Comparison of ENCODE assay signal across 8 cellular contexts in the genomic region with DNA sequence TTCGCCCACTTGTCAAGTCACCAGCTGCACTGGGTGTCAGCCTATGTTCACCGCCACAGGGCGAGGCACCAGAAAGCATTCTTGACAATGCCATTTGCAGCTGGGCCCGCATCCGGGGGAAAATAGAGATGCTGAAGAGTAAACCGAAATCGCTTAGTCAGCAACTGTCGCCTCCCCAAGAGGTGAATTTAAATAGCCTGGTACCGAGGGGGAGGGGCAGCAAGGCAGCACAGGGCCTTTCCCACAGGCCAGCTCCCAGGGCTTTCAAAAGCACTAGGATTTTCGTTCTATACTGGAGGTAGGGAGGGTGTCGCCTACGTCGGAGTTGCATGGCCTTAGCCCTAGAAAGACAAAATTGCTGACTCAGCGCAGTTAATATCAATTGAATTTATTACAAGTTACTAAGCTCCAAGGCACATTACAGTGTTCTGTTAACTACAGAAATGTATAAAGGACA. TPM values are rescaled to one million over a fixed set of nuclear protein-coding genes. Genes with fewer than 3 reads are reported as not detected.
DNase-seq lines count a peak whose midpoint lies in the region; ATAC-seq, FAIRE-seq and TF ChIP-seq lines count a peak whose summit lies in the region.

No MANE protein-coding gene starts in this region.

- peaks cover 25% of the 10 kb centered on the region for H3K4me1 ChIP-seq in astrocyte (ENCODE audit: insufficient read depth, low read length)

- no peaks in the 10 kb centered on the region for H3K27me3 Mint-ChIP-seq in astrocyte (ENCODE audit: low read depth, unreplicated experiment)
- peaks cover 17 to 25% (median 19%) of the 10 kb centered on the region in 3 donors for H3K27me3 Mint-ChIP-seq in immature natural killer cell (ENCODE audit: low read depth in 3 of 3)

- peaks cover 50% of the 10 kb centered on the region for H3K79me2 ChIP-seq in astrocyte (ENCODE audit: insufficient read depth, low read length)

- H4K20me1 ChIP-seq in astrocyte (ENCODE audit: insufficient read depth, low read length) = peaks cover 47% of the 10 kb centered on the region

- POLR2A ChIA-PET in RWPE1 (lab: Yijun Ruan, JAX; ENCODE audit: low non-redundant PET) = interaction anchor here (0.5 to 1.7 kb wide), 5 partner anchors 11 to 151 kb away, joined by 3 to 6 read pairs (median 5); no protein-coding TSS in a partner anchor

- peak overlapping the region; percentile 100 for H3K4me2 ChIP-seq in astrocyte (ENCODE audit: low read length)

- H3K4me3 Mint-ChIP-seq in astrocyte (ENCODE audit: unreplicated experiment) (peak overlapping the region; percentile 92), immature natural killer cell (peak overlapping the region; percentile 81 to 91 (median 84))

- H3K9ac ChIP-seq in astrocyte (ENCODE audit: low read length) = peak overlapping the region; percentile 95

- H3K9me3 Mint-ChIP-seq in astrocyte (ENCODE audit: unreplicated experiment) = no peaks in the 10 kb centered on the region
- no peaks in the 10 kb centered on the region for H3K9me3 Mint-ChIP-seq in immature natural killer cell

- H2AFZ ChIP-seq in astrocyte (ENCODE audit: low read depth, low read length) = no peak overlapping the region

- ATAC-seq in GM19395 (IDR thresholded peaks at IDR 0.05; ENCODE audit: unreplicated experiment) = no peak

- peak overlapping the region; percentile 97 for H3K27ac ChIP-seq in RWPE1
- peak overlapping the region; percentile 1 for H3K27ac ChIP-seq in astrocyte (ENCODE audit: low read depth, low read length)

- H3K27ac Mint-ChIP-seq in astrocyte (ENCODE audit: unreplicated experiment) (peak overlapping the region; percentile 92), immature natural killer cell (peak overlapping the region; percentile 86 to 94 (median 90))

- H3K27me3 ChIP-seq in astrocyte (ENCODE audit: insufficient read depth, low read length) = no peaks in the 10 kb centered on the region

- no peaks in the 10 kb centered on the region for H3K9me3 ChIP-seq in astrocyte (ENCODE audit: insufficient read depth, low read depth, low read length)

- peaks cover 13% of the 10 kb centered on the region for H3K36me3 Mint-ChIP-seq in astrocyte (ENCODE audit: low read depth, unreplicated experiment)
- H3K36me3 Mint-ChIP-seq in immature natural killer cell = peaks cover 7 to 9% (median 7%) of the 10 kb centered on the region in 3 donors

- no peak for FAIRE-seq in astrocyte (lab: Jason Lieb, UNC)
- FAIRE-seq in GM19239 (lab: Jason Lieb, UNC) = no peak

- TF ChIP-seq CTCF in GM12865 (IDR thresholded peaks at IDR 0.05; ENCODE audit: insufficient read depth, low read depth, low read length, missing control alignments) = no peak
- TF ChIP-seq CTCF in RWPE1 (conservative IDR thresholded peaks at IDR 0.05; ENCODE audit: low read depth) = no peak
- no peak for TF ChIP-seq CTCF in astrocyte (IDR thresholded peaks at IDR 0.05; ENCODE audit: insufficient read depth, low read depth, low read length)

- DNase-seq in GM12865 (ENCODE audit: low read depth) (peak; percentile 72), RWPE1 (ENCODE audit: low spot score) (no peak), astrocyte (ENCODE audit: low read depth) (peak; percentile 41), immature natural killer cell (peak; percentile 67 to 72 (median 71)), GM19239 (ENCODE audit: insufficient read length, low spot score) (no peak), HPDE6-E6E7 (ENCODE audit: extremely low spot score) (no peak)
- peak; percentile 76 to 77 for DNase-seq in stimulated activated CD4-positive, alpha-beta T cell treated with anti-CD3 and anti-CD28 coated beads, Interleukin-15, amount 100 ng/mL, for 48 hours (ENCODE audit: low read depth in 2 of 2)

- H3K4me3 ChIP-seq in GM12865 (ENCODE audit: low read depth, low read length) (no peak overlapping the region), astrocyte (ENCODE audit: insufficient read depth, low read depth, low read length) (peak overlapping the region; percentile 90)

- CTCF ChIA-PET in RWPE1 (lab: Yijun Ruan, JAX) = interaction anchor here (0.6 to 2.7 kb wide), 13 partner anchors 17 to 148 kb away, joined by 3 to 14 read pairs (median 5); no protein-coding TSS in a partner anchor

- no peaks in the 10 kb centered on the region for H3K36me3 ChIP-seq in astrocyte (ENCODE audit: insufficient read depth, low read length)

- H3K4me1 Mint-ChIP-seq in astrocyte (ENCODE audit: low read depth, unreplicated experiment) (peaks cover 22% of the 10 kb centered on the region), immature natural killer cell (peaks cover 50 to 51% of the 10 kb centered on the region in 2 donors)

RNA-seq across cellular contexts. Expression of a gene that starts 4.3 kb away (rescaled TPM):
- total RNA-seq in astrocyte = 42.7 and 55.3 TPM in 2 replicates
- 10 to 100 TPM in 1 of 3 donors, 1 to 10 TPM in 2; 3.5 to 11.1 (median 3.6) TPM for polyA plus RNA-seq in immature natural killer cell

Comparison
In these comparisons a context has a peak if more than half of its experiments do, and no peak if none do; other contexts are left out.
1. DNase-seq: peak in GM12865 (single experiment), astrocyte (single experiment), immature natural killer cell (3 of 3) and stimulated activated CD4-positive, alpha-beta T cell treated with anti-CD3 and anti-CD28 coated beads, Interleukin-15, amount 100 ng/mL, for 48 hours (2 of 2); none in RWPE1 (single experiment), GM19239 (single experiment) and HPDE6-E6E7 (single experiment).